Comparison of ENCODE assay signal across 11 cellular contexts in the genomic region with DNA sequence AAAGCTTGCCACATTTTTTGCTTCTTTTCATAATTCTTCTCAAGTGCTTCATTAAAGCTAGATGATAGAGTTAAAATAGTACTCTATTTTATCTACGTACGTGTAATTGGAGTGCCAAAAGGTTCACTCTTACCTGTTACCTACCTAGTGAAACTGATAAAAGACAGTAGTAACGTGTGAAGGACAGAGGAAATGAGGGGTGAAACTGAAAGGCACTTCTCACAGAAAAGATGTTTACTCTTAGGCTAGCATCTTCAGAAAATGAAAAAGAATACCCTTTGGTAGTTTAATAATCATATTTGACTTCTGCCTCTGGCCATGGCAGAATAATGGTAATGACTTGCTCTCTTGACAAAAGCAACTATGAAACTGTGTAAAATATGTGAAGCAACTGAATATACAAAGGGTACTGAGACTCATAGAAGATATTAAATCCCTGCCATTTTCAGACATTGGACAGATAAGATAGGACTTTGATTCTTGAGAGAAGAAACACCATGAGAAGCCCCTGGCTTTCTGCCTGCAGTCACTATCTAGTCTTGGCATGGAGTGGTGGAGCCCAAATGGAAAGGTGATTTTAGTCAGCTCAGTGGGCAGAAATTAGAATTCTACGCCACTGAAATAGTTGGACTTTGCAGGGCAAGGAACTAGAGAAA. TPM values are rescaled to one million over a fixed set of nuclear protein-coding genes. Genes with fewer than 3 reads are reported as not detected.
DNase-seq lines count a peak whose midpoint lies in the region; ATAC-seq and TF ChIP-seq lines count a peak whose summit lies in the region.
"Had no signal": no experiment of that assay in that cellular context is flagged by ENCODE, and none has a peak within 500 bp of the region (broad histone marks: within the 10 kb centered on the region; RNA-seq: fewer than 3 reads in every experiment).

No MANE protein-coding gene starts in this region.

- no peak overlapping the region for H2AFZ ChIP-seq in mammary epithelial cell (ENCODE audit: low read depth, low read length)

- 100% methylated on average over 4 of the region's 4 CpGs for WGBS in mammary epithelial cell (ENCODE audit: low coverage, missing lambda C conversion rate)

- in situ Hi-C loops in mammary epithelial cell (cut with MboI; ENCODE audit: low sequenced_read_pairs in 2 of 2) = loop anchor here (25.0 kb wide), 1 partner anchor 128 kb away; no protein-coding TSS in a partner anchor

- peak overlapping the region; percentile 27 for H3K4me2 ChIP-seq in mammary epithelial cell (ENCODE audit: insufficient read depth, low read depth, low read length)

- no peak for TF ChIP-seq POLR2A in vagina (IDR thresholded peaks at IDR 0.05)

- no TSS peak for BruUV-seq in mammary epithelial cell (replicated peaks; lab: Mats Ljungman, UMichigan)

- peak; percentile 82 for ATAC-seq in GM18498 (IDR thresholded peaks at IDR 0.05; ENCODE audit: unreplicated experiment)
- ATAC-seq in GM19468 (IDR thresholded peaks at IDR 0.05; ENCODE audit: extremely low read depth, unreplicated experiment) = peak; percentile 23
- ATAC-seq in HG03159 (IDR thresholded peaks at IDR 0.05; ENCODE audit: unreplicated experiment) = peak; percentile 75
- no peak for ATAC-seq in lower lobe of right lung

- H3K4me3 ChIP-seq in mammary epithelial cell (replicated peaks in 1 of 3; ENCODE audit: insufficient read depth in 1 of 3, low read depth in 2 of 3, low read length in 3 of 3) (no peak overlapping the region), lower lobe of right lung (no peak overlapping the region), vagina (no peak overlapping the region)

- H3K9ac ChIP-seq in mammary epithelial cell (ENCODE audit: insufficient read depth, low read length) = no peak overlapping the region

- intact Hi-C loops in mammary epithelial cell (cut with micrococcal nuclease) = no loop called here
- intact Hi-C loops in lower lobe of right lung (cut with DNase I) = no loop called here
- intact Hi-C loops in vagina (cut with DNase I) = no loop called here

- TF ChIP-seq CTCF in mammary epithelial cell (conservative IDR thresholded peaks at IDR 0.05 in 1 of 2, IDR thresholded peaks at IDR 0.05 in 1 of 2; ENCODE audit: extremely low read depth in 1 of 2, insufficient read depth in 1 of 2, low read depth in 1 of 2, low read length in 2 of 2) (no peak), lower lobe of right lung (IDR thresholded peaks at IDR 0.05) (no peak), vagina (IDR thresholded peaks at IDR 0.05) (no peak)

- CTCF ChIA-PET in mammary epithelial cell (lab: Charles Lee; ENCODE audit: low non-redundant PET) = no interaction called here

- no peaks in the 10 kb centered on the region for H4K20me1 ChIP-seq in mammary epithelial cell (ENCODE audit: insufficient read depth, low read length)

- H3K27me3 ChIP-seq in mammary epithelial cell (ENCODE audit: insufficient read depth, low read length) = no peaks in the 10 kb centered on the region
- H3K27me3 ChIP-seq in lower lobe of right lung (ENCODE audit: low read depth) = no peaks in the 10 kb centered on the region
- H3K27me3 ChIP-seq in vagina = no peaks in the 10 kb centered on the region

- dilution Hi-C loops in mammary epithelial cell (cut with HindIII; ENCODE audit: low sequenced_read_pairs) = no loop called here

- H3K27ac ChIP-seq in mammary epithelial cell (ENCODE audit: insufficient read depth, low read depth, low read length) (no peak overlapping the region), lower lobe of right lung (no peak overlapping the region), vagina (no peak overlapping the region)

- H3K9me3 ChIP-seq in mammary epithelial cell (replicated peaks; ENCODE audit: insufficient read depth, low read length) (no peaks in the 10 kb centered on the region), lower lobe of right lung (no peaks in the 10 kb centered on the region), vagina (no peaks in the 10 kb centered on the region)

- H3K36me3 ChIP-seq in mammary epithelial cell (ENCODE audit: insufficient read depth, low read length) (no peaks in the 10 kb centered on the region), lower lobe of right lung (no peaks in the 10 kb centered on the region), vagina (no peaks in the 10 kb centered on the region)

- peaks cover 12% of the 10 kb centered on the region for H3K79me2 ChIP-seq in mammary epithelial cell (ENCODE audit: insufficient read depth, low read length)

- no peak for DNase-seq in mammary epithelial cell
- no peak for DNase-seq in H4 (ENCODE audit: low spot score)
- no peak for DNase-seq in lower lobe of right lung
- DNase-seq in vagina (ENCODE audit: extremely low spot score in 2 of 2) = no peak
- no peak for DNase-seq in NCI-H82 treated with DMSO at 0.1 percent for 48 hours (lab: John Stamatoyannopoulos, UW; ENCODE audit: unreplicated experiment)
- DNase-seq: endodermal cell; mesendoderm; stimulated activated CD4-positive, alpha-beta T cell treated with anti-CD3 and anti-CD28 coated beads, Interleukin-4, amount 100 ng/mL, for 4 hours had no signal

- H3K4me1 ChIP-seq in mammary epithelial cell (ENCODE audit: insufficient read depth, low read length) (peaks cover 31% of the 10 kb centered on the region), lower lobe of right lung (peaks cover 15% of the 10 kb centered on the region), vagina (peaks cover 20% of the 10 kb centered on the region)

RNA-seq across cellular contexts. Expression of gene EVL, which starts 6.3 kb away (rescaled TPM):
- total RNA-seq in mammary epithelial cell = 10 to 100 TPM; 11.8 to 38.9 TPM
- 20.4 TPM for polyA plus RNA-seq in mammary epithelial cell
- 31.2 TPM for polyA minus RNA-seq in mammary epithelial cell
- total RNA-seq in H4 (2014; rRNA removed; shearing (Covaris generic)) = 13.0 and 13.1 TPM in 2 replicates
- 226 TPM for total RNA-seq in lower lobe of right lung
- total RNA-seq in vagina = 112 TPM

Comparison
In these comparisons a context has a peak if more than half of its experiments do, and no peak if none do; other contexts are left out.
1. ATAC-seq: peak in GM18498 (single experiment), GM19468 (single experiment) and HG03159 (single experiment); none in lower lobe of right lung (0 of 2).